ENCODE assay signal across 8 cellular contexts in the genomic region with DNA sequence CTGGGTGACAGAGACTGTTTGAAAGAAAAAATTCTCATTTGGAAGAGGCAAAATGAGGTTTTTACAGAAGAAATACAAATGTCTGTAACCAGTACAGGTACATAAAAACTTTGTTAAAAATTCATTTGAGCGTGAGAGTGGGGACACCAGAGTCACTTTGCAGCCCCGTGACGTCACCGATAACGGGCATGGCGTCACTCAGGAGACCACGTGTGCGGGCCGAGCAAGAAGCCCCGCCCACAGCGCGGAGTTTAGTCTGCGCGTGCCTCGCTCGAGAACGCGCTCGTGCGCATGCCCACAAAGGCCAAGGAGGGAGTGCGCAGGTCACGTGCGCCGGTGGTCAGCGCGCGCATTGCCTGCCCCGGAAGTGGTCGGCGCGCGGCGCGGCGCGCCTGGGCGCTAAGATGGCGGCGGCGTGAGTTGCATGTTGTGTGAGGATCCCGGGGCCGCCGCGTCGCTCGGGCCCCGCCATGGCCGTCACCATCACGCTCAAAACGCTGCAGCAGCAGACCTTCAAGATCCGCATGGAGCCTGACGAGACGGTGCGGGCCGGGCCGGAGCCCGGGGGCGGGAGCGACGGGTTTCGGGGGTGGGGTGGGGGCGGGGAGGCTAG. TPM values are rescaled to one million over a fixed set of nuclear protein-coding genes. Genes with fewer than 3 reads are reported as not detected.
DNase-seq lines count a peak whose midpoint lies in the region; ATAC-seq and TF ChIP-seq lines count a peak whose summit lies in the region.

A gene (plus strand): TSS at position 384 of the 613 bp plus-strand sequence. CDS start 87 bp downstream, at position 471.

- TF ChIP-seq CTCF in left ventricle myocardium inferior (IDR thresholded peaks at IDR 0.05; ENCODE audit: borderline replicate concordance), result no peak
- TF ChIP-seq CTCF in prostate gland (IDR thresholded peaks at IDR 0.05), result peak in 2 of 4 experiments; percentile 38 to 42

- DNase-seq in NCI-H187 (lab: John Stamatoyannopoulos, UW), result peak; percentile 84 to 92
- DNase-seq in T-helper 2 cell, result peak; percentile 96 to 99 (median 98)
- DNase-seq in amygdala (lab: John Stamatoyannopoulos, UW), result peak; percentile 44 to 95 (median 83)
- peak; percentile 98 for DNase-seq in left ventricle myocardium inferior
- peak; percentile 96 for DNase-seq in prostate gland (ENCODE audit: low spot score)
- DNase-seq in ureter (ENCODE audit: low spot score), result peak; percentile 97

- peak; percentile 89 for TF ChIP-seq POLR2A in prostate gland (IDR thresholded peaks at IDR 0.05)

- H3K27me3 ChIP-seq in left ventricle myocardium inferior (ENCODE audit: low read depth) (no peaks in the 10 kb centered on the region), prostate gland (replicated peaks; ENCODE audit: insufficient read depth) (no peaks in the 10 kb centered on the region)

- peaks cover 81% of the 10 kb centered on the region for H3K4me1 ChIP-seq in left ventricle myocardium inferior
- peaks cover 21% of the 10 kb centered on the region for H3K4me1 ChIP-seq in prostate gland (replicated peaks)

- H3K27ac ChIP-seq in left ventricle myocardium inferior (replicated peaks), result peak within 1 kb of the TSS; percentile 96
- peak within 1 kb of the TSS; percentile 89 to 91 for H3K27ac ChIP-seq in prostate gland

- H3K9me3 ChIP-seq in left ventricle myocardium inferior (replicated peaks), result no peaks in the 10 kb centered on the region
- H3K9me3 ChIP-seq in prostate gland, result no peaks in the 10 kb centered on the region

- ATAC-seq in GM18499 (IDR thresholded peaks at IDR 0.05; ENCODE audit: insufficient read depth, unreplicated experiment) (peak; percentile 57), HG02938 (IDR thresholded peaks at IDR 0.05; ENCODE audit: unreplicated experiment) (peak; percentile 59)

- intact Hi-C loops in left ventricle myocardium inferior (cut with micrococcal nuclease), result no loop called here
- intact Hi-C loops in prostate gland (cut with DNase I), result no loop called here

- H3K4me3 ChIP-seq in left ventricle myocardium inferior (peak within 1 kb of the TSS; percentile 98), prostate gland (peak within 1 kb of the TSS; percentile 91 to 93)

- H3K36me3 ChIP-seq in left ventricle myocardium inferior, result peaks cover 78% of the 10 kb centered on the region
- peaks cover 23 to 25% of the 10 kb centered on the region in 2 donors for H3K36me3 ChIP-seq in prostate gland

- WGBS in prostate gland, result under 1% methylated on average over 62 of the region's 62 CpGs

RNA-seq across cellular contexts. Expression of the gene that starts here (rescaled TPM):
- total RNA-seq in left ventricle myocardium inferior (150 TPM), prostate gland (100 to 1,000 TPM; 113 to 145 TPM), ureter (96.5 TPM)

Comparison
In these comparisons a context has a peak if more than half of its experiments do, and no peak if none do; other contexts are left out.
1. Peak in every context shown above with its lines: DNase-seq, ATAC-seq, H3K4me3 ChIP-seq and H3K27ac ChIP-seq.